ENCODE assay signal across 1 cellular context in genomic region chr10:102393411-102394078, GRCh38.
TF ChIP-seq lines count a peak whose summit lies in the region.

No MANE protein-coding gene starts in this region.

TF ChIP-seq in endothelial cell of umbilical vein, 7 proteins besides CTCF, POLR2A, EP300 and RAD21:
- no peak for TF ChIP-seq MAX (IDR thresholded peaks at IDR 0.05; ENCODE audit: insufficient read depth, insufficient read length)
- TF ChIP-seq FOS (IDR thresholded peaks at IDR 0.05; ENCODE audit: borderline replicate concordance, insufficient read depth, low read length) = no peak
